Comparison of ENCODE assay signal across 1 cellular context in genomic region chr12:6342140-6342889, GRCh38.
TF ChIP-seq lines count a peak whose summit lies in the region.

No MANE protein-coding gene starts in this region.

TF ChIP-seq in SK-N-SH, 30 proteins besides CTCF, POLR2A, EP300 and RAD21 (continued from another document):
- TF ChIP-seq ZBTB33 (IDR thresholded peaks at IDR 0.05; ENCODE audit: borderline replicate concordance, low read depth) (no peak), GATA2 (CRISPR knock-in tag; IDR thresholded peaks at IDR 0.05) (no peak), RFX5 (IDR thresholded peaks at IDR 0.05; ENCODE audit: low read length) (no peak), RXRA (IDR thresholded peaks at IDR 0.05; ENCODE audit: borderline replicate concordance, low read depth) (no peak), SIN3A (IDR thresholded peaks at IDR 0.05; ENCODE audit: borderline replicate concordance, low read depth, low read length) (no peak)
